In genomic region chr10:123717336-123717735, GRCh38 we compare ENCODE assay signal across 35 cellular contexts.
"Had no signal": no experiment of that assay in that cellular context is flagged by ENCODE, and none has a peak within 500 bp of the region (broad histone marks: within the 10 kb centered on the region; RNA-seq: fewer than 3 reads in every experiment).

No MANE protein-coding gene starts in this region.

- DNase-seq: Karpas-422, Kasumi-1, KBM-7, KG1, MG63, MM.1S, MV-4-11, NCI-H1048, NCI-H1092, NCI-H1092 treated with DMSO at 0.1 percent for 48 hours, NCI-H1105, NCI-H1105 treated with DMSO at 0.1 percent for 48 hours, NCI-H1417, NCI-H1436, NCI-H1436 treated with DMSO at 0.1 percent for 48 hours, NCI-H146, NCI-H1694, NCI-H1694 treated with DMSO at 0.1 percent for 48 hours, NCI-H187, NCI-H187 treated with DMSO at 0.1 percent for 48 hours, NCI-H1930, NCI-H2029, NCI-H2029 treated with DMSO at 0.1 percent for 48 hours, NCI-H2081, NCI-H2081 treated with DMSO at 0.1 percent for 48 hours, NCI-H2107, NCI-H2171, NCI-H2171 treated with DMSO at 0.1 percent for 48 hours, NCI-H2227 treated with DMSO at 0.1 percent for 48 hours, NCI-H226, NCI-H345, NCI-H446, NCI-H446 treated with DMSO at 0.1 percent for 48 hours, NCI-H510A had no signal

- H3K27me3 ChIP-seq: MG63 had no signal

- H3K4me2 ChIP-seq: KMS-11 had no signal

- H3K9ac ChIP-seq: KMS-11 had no signal

- H3K9me3 ChIP-seq: MG63 had no signal

- H3K27ac ChIP-seq: KMS-11 had no signal

- H3K36me3 ChIP-seq: MG63 had no signal

- H3K4me3 ChIP-seq: MG63 had no signal
